3 cellular contexts compared by ENCODE assay signal in genomic region chr16:1155353-1156110, GRCh38.
A peak's percentile ranks its signal among the peaks of the same experiment; 100 is the strongest.
TF ChIP-seq lines count a peak whose summit lies in the region.

No MANE protein-coding gene starts in this region.

TF ChIP-seq in SK-N-SH, 30 proteins besides CTCF, POLR2A, EP300 and RAD21:
- TF ChIP-seq USF1 (IDR thresholded peaks at IDR 0.05; ENCODE audit: borderline replicate concordance, low read depth) (peak; percentile 51; the same call in 1 of the 2 replicates), MXI1 (IDR thresholded peaks at IDR 0.05; ENCODE audit: low read depth, low read length) (no peak), NRF1 (IDR thresholded peaks at IDR 0.05; ENCODE audit: low read depth, low read length) (no peak)
TF ChIP-seq in SK-N-SH: peak in this region for 1.

TF ChIP-seq in SK-N-SH treated with all-trans-retinoic acid at 6 μM for 48 hours, 23 proteins besides CTCF, POLR2A, EP300 and RAD21:
- TF ChIP-seq POU6F1 (CRISPR knock-in tag; IDR thresholded peaks at IDR 0.05; ENCODE audit: borderline replicate concordance, low read depth): no peak
- no peak for TF ChIP-seq ZFP3 (CRISPR knock-in tag; IDR thresholded peaks at IDR 0.05)
- no peak for TF ChIP-seq GLIS3 (CRISPR knock-in tag; IDR thresholded peaks at IDR 0.05)
- no peak for TF ChIP-seq ISL1 (CRISPR knock-in tag; IDR thresholded peaks at IDR 0.05)
- no peak for TF ChIP-seq ZNF70 (CRISPR knock-in tag; IDR thresholded peaks at IDR 0.05)
- no peak for TF ChIP-seq ARNTL (CRISPR knock-in tag; IDR thresholded peaks at IDR 0.05; ENCODE audit: borderline replicate concordance, low read depth)
- TF ChIP-seq ESRRG (CRISPR knock-in tag; IDR thresholded peaks at IDR 0.05): no peak
- no peak for TF ChIP-seq PPARA (CRISPR knock-in tag; IDR thresholded peaks at IDR 0.05; ENCODE audit: borderline replicate concordance)
- TF ChIP-seq ZFP30 (CRISPR knock-in tag; IDR thresholded peaks at IDR 0.05): no peak
- TF ChIP-seq CSDC2 (CRISPR knock-in tag; IDR thresholded peaks at IDR 0.05): no peak
- TF ChIP-seq CSRNP3 (CRISPR knock-in tag; IDR thresholded peaks at IDR 0.05): no peak
- TF ChIP-seq BACH2 (CRISPR knock-in tag; IDR thresholded peaks at IDR 0.05; ENCODE audit: borderline replicate concordance): no peak
- TF ChIP-seq TOX (CRISPR knock-in tag; IDR thresholded peaks at IDR 0.05; ENCODE audit: borderline replicate concordance): no peak
- no peak for TF ChIP-seq TSHZ2 (CRISPR knock-in tag; IDR thresholded peaks at IDR 0.05)
TF ChIP-seq in SK-N-SH treated with all-trans-retinoic acid at 6 μM for 48 hours: peak in this region for 0.

TF ChIP-seq in H1, 55 proteins besides CTCF, POLR2A, EP300 and RAD21:
- no peak for TF ChIP-seq SUZ12 (IDR thresholded peaks at IDR 0.05; ENCODE audit: low read length)
- TF ChIP-seq CHD2 (IDR thresholded peaks at IDR 0.05; ENCODE audit: low read length): no peak
- TF ChIP-seq BRCA1 (IDR thresholded peaks at IDR 0.05; ENCODE audit: low read depth, low read length): no peak
- no peak for TF ChIP-seq SIX5 (IDR thresholded peaks at IDR 0.05; ENCODE audit: low read depth, low read length)
- no peak for TF ChIP-seq TEAD4 (IDR thresholded peaks at IDR 0.05; ENCODE audit: low read depth, low read length)
- TF ChIP-seq JUND (IDR thresholded peaks at IDR 0.05; ENCODE audit: low read length): no peak
- no peak for TF ChIP-seq CREB1 (IDR thresholded peaks at IDR 0.05)
